24 cellular contexts compared by ENCODE assay signal in genomic region chr12:113895176-113895575, GRCh38.
"Had no signal": no experiment of that assay in that cellular context is flagged by ENCODE, and none has a peak within 500 bp of the region (broad histone marks: within the 10 kb centered on the region; RNA-seq: fewer than 3 reads in every experiment).

No MANE protein-coding gene starts in this region.

- H3K4me1 ChIP-seq: left lung, lower lobe of right lung, prostate gland, sigmoid colon, spleen, upper lobe of right lung had no signal

- H3K4me1 Mint-ChIP-seq: immature natural killer cell; stimulated activated effector memory CD8-positive, alpha-beta T cell treated with anti-CD3 and anti-CD28 coated beads, Interleukin-12 subunit alpha, Interleukin-12 subunit beta, amount 100 ng/mL, for 72 hours had no signal

- H3K27ac ChIP-seq: left lung, lower lobe of right lung, ovary, prostate gland, sigmoid colon, spleen, suprapubic skin, thoracic aorta, tibial artery, upper lobe of right lung had no signal

- DNase-seq: hypothalamus; immature natural killer cell; kidney; left colon; left lung; lower lobe of right lung; mammary epithelial cell; mesenchymal stem cell; naive thymus-derived CD8-positive, alpha-beta T cell; ovary; retina; right cardiac atrium; sigmoid colon; spleen; stimulated activated CD4-positive, alpha-beta T cell treated with anti-CD3 and anti-CD28 coated beads, Interleukin-4, amount 100 ng/mL, for 24 hours; stimulated activated naive CD4-positive, alpha-beta T cell; tibial artery; trophoblast cell; upper lobe of right lung had no signal

- H3K9me3 Mint-ChIP-seq: immature natural killer cell; naive thymus-derived CD8-positive, alpha-beta T cell; stimulated activated effector memory CD8-positive, alpha-beta T cell treated with anti-CD3 and anti-CD28 coated beads, Interleukin-12 subunit alpha, Interleukin-12 subunit beta, amount 100 ng/mL, for 72 hours; stimulated activated naive CD8-positive, alpha-beta T cell treated with anti-CD3 and anti-CD28 coated beads, Interleukin-15, Interleukin-2, amounts not matched to agents 100 ng/mL and 50 ng/mL, for 24 hours had no signal

- H3K27ac Mint-ChIP-seq: immature natural killer cell; stimulated activated effector memory CD8-positive, alpha-beta T cell treated with anti-CD3 and anti-CD28 coated beads, Interleukin-12 subunit alpha, Interleukin-12 subunit beta, amount 100 ng/mL, for 72 hours; stimulated activated naive CD8-positive, alpha-beta T cell treated with anti-CD3 and anti-CD28 coated beads, Interleukin-15, Interleukin-2, amounts not matched to agents 100 ng/mL and 50 ng/mL, for 24 hours had no signal

- H3K27me3 ChIP-seq: left lung, ovary, sigmoid colon, spleen, suprapubic skin, tibial artery, upper lobe of right lung had no signal

- H3K4me3 Mint-ChIP-seq: immature natural killer cell; naive thymus-derived CD8-positive, alpha-beta T cell; stimulated activated effector memory CD8-positive, alpha-beta T cell treated with anti-CD3 and anti-CD28 coated beads, Interleukin-12 subunit alpha, Interleukin-12 subunit beta, amount 100 ng/mL, for 72 hours; stimulated activated naive CD8-positive, alpha-beta T cell treated with anti-CD3 and anti-CD28 coated beads, Interleukin-15, Interleukin-2, amounts not matched to agents 100 ng/mL and 50 ng/mL, for 24 hours had no signal

- H3K36me3 ChIP-seq: lower lobe of right lung, ovary, prostate gland, suprapubic skin, upper lobe of right lung had no signal

- H3K27me3 Mint-ChIP-seq: naive thymus-derived CD8-positive, alpha-beta T cell; stimulated activated naive CD8-positive, alpha-beta T cell treated with anti-CD3 and anti-CD28 coated beads, Interleukin-15, Interleukin-2, amounts not matched to agents 100 ng/mL and 50 ng/mL, for 24 hours had no signal

- H3K4me3 ChIP-seq: left lung, lower lobe of right lung, ovary, prostate gland, sigmoid colon, spleen, suprapubic skin, thoracic aorta, tibial artery, upper lobe of right lung had no signal

- H3K9me3 ChIP-seq: left lung, lower lobe of right lung, ovary, prostate gland, sigmoid colon, spleen, suprapubic skin, thoracic aorta, tibial artery, upper lobe of right lung had no signal
